ENCODE assay signal across 13 cellular contexts in genomic region chr20:49165611-49166010, GRCh38. TPM values are rescaled to one million over a fixed set of nuclear protein-coding genes. Genes with fewer than 3 reads are reported as not detected.
A peak's percentile ranks its signal among the peaks of the same experiment; 100 is the strongest.
DNase-seq lines count a peak whose midpoint lies in the region; ATAC-seq and TF ChIP-seq lines count a peak whose summit lies in the region.
"Had no signal": no experiment of that assay in that cellular context is flagged by ENCODE, and none has a peak within 500 bp of the region (broad histone marks: within the 10 kb centered on the region; RNA-seq: fewer than 3 reads in every experiment).

No MANE protein-coding gene starts in this region.

- TF ChIP-seq POLR2A in body of pancreas (IDR thresholded peaks at IDR 0.05) = no peak

- intact Hi-C loops in CD4-positive, alpha-beta T cell (cut with DNase I, micrococcal nuclease) = no loop called here
- intact Hi-C loops in body of pancreas (cut with DNase I) = no loop called here

- POLR2A ChIA-PET in CD4-positive, alpha-beta T cell (lab: Charles Lee) = interaction anchor here (0.7 kb wide), 1 partner anchor 21 kb away, joined by 3 read pairs; no protein-coding TSS in a partner anchor

- H3K27me3 Mint-ChIP-seq in CD4-positive, alpha-beta T cell = no peaks in the 10 kb centered on the region
- no peaks in the 10 kb centered on the region for H3K27me3 Mint-ChIP-seq in central memory CD8-positive, alpha-beta T cell

- peak overlapping the region; percentile 49; the same call in 1 of the 2 replicates for H3K4me2 ChIP-seq in MM.1S (ENCODE audit: low read depth, low read length)
- H3K4me2 ChIP-seq: BLaER1 had no signal

- peaks cover 69% of the 10 kb centered on the region for H3K36me3 Mint-ChIP-seq in CD4-positive, alpha-beta T cell (ENCODE audit: low read depth)
- H3K36me3 Mint-ChIP-seq in central memory CD8-positive, alpha-beta T cell (ENCODE audit: insufficient read depth) = peaks cover 20% of the 10 kb centered on the region

- peaks cover 83% of the 10 kb centered on the region for H3K79me2 ChIP-seq in MM.1S (ENCODE audit: low read length)

- ATAC-seq in CD4-positive, alpha-beta T cell (ENCODE audit: poor library complexity) = no peak
- ATAC-seq in central memory CD8-positive, alpha-beta T cell (replicated peaks; ENCODE audit: extremely low read depth, poor library complexity, severe bottlenecking) = no peak
- ATAC-seq in body of pancreas (no peak), HG03159 (IDR thresholded peaks at IDR 0.05; ENCODE audit: unreplicated experiment) (no peak)
- ATAC-seq: left colon had no signal

- H3K9me2 ChIP-seq in MM.1S (replicated peaks; ENCODE audit: insufficient read depth, low read length) = no peaks in the 10 kb centered on the region

- no peak overlapping the region for H3K4me3 Mint-ChIP-seq in CD4-positive, alpha-beta T cell
- H3K4me3 Mint-ChIP-seq in central memory CD8-positive, alpha-beta T cell = no peak overlapping the region

- H3K9me3 Mint-ChIP-seq in CD4-positive, alpha-beta T cell = no peaks in the 10 kb centered on the region
- no peaks in the 10 kb centered on the region for H3K9me3 Mint-ChIP-seq in central memory CD8-positive, alpha-beta T cell

- no peaks in the 10 kb centered on the region; the same call in 1 of the 2 replicates for H4K20me1 ChIP-seq in MM.1S (ENCODE audit: insufficient read depth, low read length)

- TF ChIP-seq CTCF in CD4-positive, alpha-beta T cell (IDR thresholded peaks at IDR 0.05) = no peak
- no peak for TF ChIP-seq CTCF in GM12865 (IDR thresholded peaks at IDR 0.05; ENCODE audit: insufficient read depth, low read depth, low read length, missing control alignments)
- no peak for TF ChIP-seq CTCF in MM.1S (IDR thresholded peaks at IDR 0.05; ENCODE audit: low read length)
- TF ChIP-seq CTCF in body of pancreas (IDR thresholded peaks at IDR 0.05) = no peak

- DNase-seq in CD4-positive, alpha-beta T cell = no peak
- DNase-seq in GM12865 (ENCODE audit: low read depth) = peak; percentile 52
- no peak for DNase-seq in MM.1S
- DNase-seq in central memory CD8-positive, alpha-beta T cell (ENCODE audit: low spot score in 2 of 2) = no peak
- no peak for DNase-seq in body of pancreas
- DNase-seq in GM03348 (ENCODE audit: low spot score) = no peak
- DNase-seq: effector CD8-positive, alpha-beta T cell; left colon; NCI-H1092; SJCRH30 had no signal

- H2AFZ ChIP-seq in MM.1S (ENCODE audit: low read length) = no peak overlapping the region
- H2AFZ ChIP-seq: parathyroid adenoma had no signal

- H3K27ac Mint-ChIP-seq in CD4-positive, alpha-beta T cell = peak overlapping the region; percentile 57
- H3K27ac Mint-ChIP-seq in central memory CD8-positive, alpha-beta T cell (ENCODE audit: low read depth) = peak overlapping the region; percentile 39

- no peak overlapping the region for H3K27ac ChIP-seq in CD4-positive, alpha-beta T cell (ENCODE audit: low read depth, low read length)
- H3K27ac ChIP-seq in MM.1S (ENCODE audit: low read length) (peak overlapping the region; percentile 58; the same call in 1 of the 2 replicates), body of pancreas (no peak overlapping the region)
- H3K27ac ChIP-seq: BLaER1, parathyroid adenoma, SJCRH30 had no signal

- WGBS in body of pancreas, 2 donors = 80 to 83% methylated on average over 5 of the region's 5 CpGs

- H3K4me1 ChIP-seq in MM.1S (ENCODE audit: low read length) (peaks cover 36% of the 10 kb centered on the region), body of pancreas (peaks cover 36% of the 10 kb centered on the region)
- H3K4me1 ChIP-seq: SJCRH30 had no signal

- no peaks in the 10 kb centered on the region for H3K9me3 ChIP-seq in CD4-positive, alpha-beta T cell (ENCODE audit: control insufficient read depth, low read length)
- H3K9me3 ChIP-seq in MM.1S (replicated peaks; ENCODE audit: insufficient read depth, low read length) (no peaks in the 10 kb centered on the region), body of pancreas (no peaks in the 10 kb centered on the region)
- H3K9me3 ChIP-seq: BLaER1, SJCRH30 had no signal

- H3F3A ChIP-seq in MM.1S (ENCODE audit: insufficient read depth, low read length) = peaks cover 19% of the 10 kb centered on the region

- no peaks in the 10 kb centered on the region; the same call in 1 of the 2 replicates for H3K36me3 ChIP-seq in MM.1S (replicated peaks; ENCODE audit: insufficient read depth, low read length)
- no peaks in the 10 kb centered on the region for H3K36me3 ChIP-seq in body of pancreas (replicated peaks in 1 of 2; ENCODE audit: insufficient read depth in 1 of 2, low read depth in 2 of 2)

- H3K4me1 Mint-ChIP-seq in CD4-positive, alpha-beta T cell (ENCODE audit: low read depth) = peaks cover 74% of the 10 kb centered on the region
- peaks cover 42% of the 10 kb centered on the region for H3K4me1 Mint-ChIP-seq in central memory CD8-positive, alpha-beta T cell

- H3K9ac ChIP-seq in MM.1S (ENCODE audit: low read length) = no peak overlapping the region
- H3K9ac ChIP-seq: BLaER1, parathyroid adenoma had no signal

- CTCF ChIA-PET in CD4-positive, alpha-beta T cell (lab: Charles Lee) = no interaction called here

- no peaks in the 10 kb centered on the region for H3K27me3 ChIP-seq in CD4-positive, alpha-beta T cell (ENCODE audit: control insufficient read depth, insufficient read depth, low read length)
- H3K27me3 ChIP-seq in MM.1S (replicated peaks; ENCODE audit: insufficient read depth, low read length) (no peaks in the 10 kb centered on the region), body of pancreas (no peaks in the 10 kb centered on the region)
- H3K27me3 ChIP-seq: BLaER1, SJCRH30 had no signal

- H3K4me3 ChIP-seq in GM12865 (ENCODE audit: low read depth, low read length) = no peak overlapping the region
- no peak overlapping the region for H3K4me3 ChIP-seq in MM.1S (ENCODE audit: low read length)
- no peak overlapping the region for H3K4me3 ChIP-seq in body of pancreas
- H3K4me3 ChIP-seq: BLaER1, SJCRH30 had no signal

RNA-seq across cellular contexts. Expression of gene STAU1, which starts 22.5 kb away (rescaled TPM):
- 10 to 100 TPM; 61.4 to 65.8 TPM for total RNA-seq in CD4-positive, alpha-beta T cell
- total RNA-seq in body of pancreas = 10 to 100 TPM; 50.4 to 78.3 TPM

RNA-seq across cellular contexts. Expression of gene DDX27, which starts 53.6 kb away (rescaled TPM):
- total RNA-seq in CD4-positive, alpha-beta T cell = 100 to 1,000 TPM; 116 to 126 TPM
- total RNA-seq in body of pancreas = 10 to 100 TPM; 18.2 to 42.8 TPM
